In the genomic region with DNA sequence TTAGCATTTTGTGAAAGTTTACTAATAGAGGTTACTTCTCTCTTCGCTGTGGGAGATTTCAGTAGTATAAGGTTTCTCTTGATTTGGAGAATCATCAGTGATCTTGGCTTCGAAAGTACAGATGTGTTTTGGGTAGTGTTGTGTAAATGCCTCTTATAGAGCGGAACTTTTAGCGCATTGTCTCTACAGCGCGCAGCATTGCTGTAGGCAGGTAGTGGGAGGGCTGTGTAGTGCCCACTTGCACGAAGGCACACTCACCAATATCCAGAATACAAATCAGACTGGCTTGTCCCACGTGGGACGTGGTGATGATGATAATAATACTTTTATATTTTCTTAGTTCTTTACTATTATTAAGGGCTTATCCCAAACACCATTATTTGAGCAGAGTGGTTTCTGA, we compare ENCODE assay signal across 9 cellular contexts. TPM values are rescaled to one million over a fixed set of nuclear protein-coding genes. Genes with fewer than 3 reads are reported as not detected.
DNase-seq lines count a peak whose midpoint lies in the region; TF ChIP-seq lines count a peak whose summit lies in the region.
"Had no signal": no experiment of that assay in that cellular context is flagged by ENCODE, and none has a peak within 500 bp of the region (broad histone marks: within the 10 kb centered on the region; RNA-seq: fewer than 3 reads in every experiment).

No MANE protein-coding gene starts in this region.

- peaks cover 9% of the 10 kb centered on the region; the same call in 1 of the 2 replicates for H3K4me1 ChIP-seq in iPS-20b (ENCODE audit: insufficient read depth, low read length)
- H3K4me1 ChIP-seq in stomach, result peaks cover 14 to 74% (median 41%) of the 10 kb centered on the region in 4 donors

- peaks cover 19% of the 10 kb centered on the region for H3K27me3 ChIP-seq in iPS-20b (ENCODE audit: insufficient read depth, low read length)
- H3K27me3 ChIP-seq in stomach, result no peaks in the 10 kb centered on the region

- no peaks in the 10 kb centered on the region for H3K9me3 ChIP-seq in iPS-20b (ENCODE audit: insufficient read depth, low read depth, low read length)
- H3K9me3 ChIP-seq in stomach, result no peaks in the 10 kb centered on the region

- TF ChIP-seq POLR2A in stomach (IDR thresholded peaks at IDR 0.05), result no peak

- H3K36me3 ChIP-seq in iPS-20b (ENCODE audit: insufficient read depth, low read depth, low read length) (no peaks in the 10 kb centered on the region), stomach (no peaks in the 10 kb centered on the region)

- H3K27ac ChIP-seq in iPS-20b (ENCODE audit: low read length) (no peak overlapping the region), stomach (peak overlapping the region in 3 of 5 donors; percentile 74 to 98 (median 89))

- peak overlapping the region; percentile 85 for H3K4me3 ChIP-seq in iPS-20b (ENCODE audit: low read length)
- peak overlapping the region; percentile 80 to 95 (median 85) for H3K4me3 ChIP-seq in stomach

- WGBS in stomach, 5 donors, result 76 to 81% (median 78%) methylated on average over 9 of the region's 9 CpGs

- no peak for TF ChIP-seq EP300 in stomach (IDR thresholded peaks at IDR 0.05)

- 0 out of 2 replicates have a peak overlapping the region, but pooled peaks have one; percentile 79 for H3K9ac ChIP-seq in iPS-20b (ENCODE audit: low read depth, low read length)

- intact Hi-C loops in stomach (cut with DNase I; ENCODE audit: low total_unique reads), result no loop called here

- TF ChIP-seq CTCF in stomach (IDR thresholded peaks at IDR 0.05), result no peak

- DNase-seq in activated CD4-positive, alpha-beta T cell treated with anti-CD3 and anti-CD28 coated beads for 48 hours, result peak; percentile 47
- DNase-seq in activated CD4-positive, alpha-beta T cell treated with anti-CD3 and anti-CD28 coated beads for 1 hour, result no peak
- peak; percentile 35 for DNase-seq in activated CD8-positive, alpha-beta memory T cell treated with anti-CD3 and anti-CD28 coated beads, Interleukin-2, amount 50 U/mL, for 4 hours
- DNase-seq in stomach (no peak), H4 (ENCODE audit: low spot score) (no peak), HK-2 (ENCODE audit: unreplicated experiment) (no peak), A172 (ENCODE audit: low spot score) (no peak)

RNA-seq across cellular contexts. Expression of a gene that starts 51.4 kb away (rescaled TPM):
- 10 to 100 TPM in 2 of 5 donors, 1 to 10 TPM in 2, under 1 TPM in 1; under 0.01 to 17.4 (median 7.3) TPM for total RNA-seq in stomach
- polyA plus RNA-seq in stomach, result 10 to 100 TPM in 1 of 3 donors, 1 to 10 TPM in 2; 5.7 to 14.2 (median 7.8) TPM
- not detected in 2 replicates for total RNA-seq in H4 (2014; rRNA removed; shearing (Covaris generic))
- total RNA-seq in A172 (2014; rRNA removed; shearing (Covaris generic)), result not detected in 2 replicates
- polyA plus RNA-seq: AG04450 had no signal

Comparison
In these comparisons a context has a peak if more than half of its experiments do, and no peak if none do; other contexts are left out.
1. DNase-seq: peak in activated CD4-positive, alpha-beta T cell treated with anti-CD3 and anti-CD28 coated beads for 48 hours (single experiment) and activated CD8-positive, alpha-beta memory T cell treated with anti-CD3 and anti-CD28 coated beads, Interleukin-2, amount 50 U/mL, for 4 hours (single experiment); none in activated CD4-positive, alpha-beta T cell treated with anti-CD3 and anti-CD28 coated beads for 1 hour (single experiment), stomach (single experiment), H4 (single experiment), HK-2 (single experiment) and A172 (single experiment).